In the genomic region with DNA sequence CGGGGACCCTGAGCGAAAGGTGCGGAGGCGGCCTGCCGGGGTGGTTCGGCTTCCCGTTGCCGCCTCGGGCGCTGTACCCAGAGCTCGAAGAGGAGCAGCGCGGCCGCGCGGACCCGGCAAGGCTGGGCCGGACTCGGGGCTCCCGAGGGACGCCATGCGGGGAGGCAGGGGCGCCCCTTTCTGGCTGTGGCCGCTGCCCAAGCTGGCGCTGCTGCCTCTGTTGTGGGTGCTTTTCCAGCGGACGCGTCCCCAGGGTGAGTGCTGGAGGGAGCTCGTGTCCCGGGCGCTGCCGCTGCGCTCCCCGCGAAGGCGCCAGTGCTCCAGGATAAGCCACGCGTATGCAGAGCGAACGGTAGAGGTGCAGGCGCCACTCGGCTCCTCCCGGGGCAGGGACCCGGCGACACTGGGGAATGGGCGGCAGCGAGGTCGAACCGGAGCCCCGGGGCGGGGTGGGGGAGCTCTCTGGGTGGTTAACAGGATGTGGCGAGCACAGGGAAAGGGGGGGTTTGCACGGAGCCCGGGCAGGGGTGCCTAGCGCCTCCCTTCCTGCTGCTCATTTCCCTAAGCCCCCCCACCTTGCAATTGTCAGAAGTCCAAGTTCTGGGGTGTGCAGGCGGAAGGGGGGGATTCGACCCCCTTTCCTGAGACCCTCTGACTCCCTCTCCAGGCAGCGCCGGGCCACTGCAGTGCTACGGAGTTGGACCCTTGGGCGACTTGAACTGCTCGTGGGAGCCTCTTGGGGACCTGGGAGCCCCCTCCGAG, we compare ENCODE assay signal across 1 cellular context.
TF ChIP-seq lines count a peak whose summit lies in the region.

IL27RA (plus strand) TSS at position 44 of the 762 bp plus-strand sequence; CDS start at position 155, 111 bp downstream.

TF ChIP-seq in K562, 482 proteins besides CTCF, POLR2A, EP300 and RAD21 (continued from another document and continues in another):
- TF ChIP-seq ZNF407 (IDR thresholded peaks at IDR 0.05; ENCODE audit: low read depth) = no peak
- no peak for TF ChIP-seq GTF2B (IDR thresholded peaks at IDR 0.05; ENCODE audit: extremely low read depth, insufficient read length)
- no peak for TF ChIP-seq ZNF79 (CRISPR knock-in tag; IDR thresholded peaks at IDR 0.05; ENCODE audit: low read depth)
- TF ChIP-seq ILF3 (IDR thresholded peaks at IDR 0.05; ENCODE audit: borderline replicate concordance) = no peak
- TF ChIP-seq ATF2 (CRISPR knock-in tag; IDR thresholded peaks at IDR 0.05) = no peak
- TF ChIP-seq ELF4 (CRISPR knock-in tag; IDR thresholded peaks at IDR 0.05) = no peak
- TF ChIP-seq ETV6 (IDR thresholded peaks at IDR 0.05; ENCODE audit: borderline replicate concordance in 1 of 2, low read depth in 2 of 2, low read length in 1 of 2) = no peak
- no peak for TF ChIP-seq ETV6 (CRISPR knock-in tag; IDR thresholded peaks at IDR 0.05; ENCODE audit: borderline replicate concordance)
- TF ChIP-seq SNRNP70 (optimal IDR thresholded peaks at IDR 0.05; ENCODE audit: low read depth, low read length) = no peak
- TF ChIP-seq SP2 (IDR thresholded peaks at IDR 0.05; ENCODE audit: extremely low read depth, low read depth, low read length, poor library complexity, severe bottlenecking) = no peak
- TF ChIP-seq PBX2 (CRISPR knock-in tag; IDR thresholded peaks at IDR 0.05; ENCODE audit: low read depth) = no peak
- no peak for TF ChIP-seq PBX2 (tag; conservative IDR thresholded peaks at IDR 0.05; ENCODE audit: low read depth)
- TF ChIP-seq SRSF1 (IDR thresholded peaks at IDR 0.05; ENCODE audit: low read depth, low read length) = no peak
- TF ChIP-seq RBM39 (optimal IDR thresholded peaks at IDR 0.05; ENCODE audit: low read depth, low read length) = no peak
- TF ChIP-seq E2F6 (IDR thresholded peaks at IDR 0.05; ENCODE audit: borderline replicate concordance in 1 of 2, extremely low read depth in 1 of 2, insufficient read depth in 1 of 2, insufficient read length in 1 of 2, low read depth in 1 of 2, low read length in 1 of 2, poor library complexity in 1 of 2, severe bottlenecking in 1 of 2) = peak; percentile 69 to 87
- TF ChIP-seq ZBTB1 (CRISPR knock-in tag; IDR thresholded peaks at IDR 0.05; ENCODE audit: borderline replicate concordance, low read depth) = no peak
- no peak for TF ChIP-seq ARID2 (IDR thresholded peaks at IDR 0.05)
- no peak for TF ChIP-seq MEF2A (IDR thresholded peaks at IDR 0.05; ENCODE audit: control insufficient read depth, low read depth, low read length)
- TF ChIP-seq SLC30A9 (CRISPR knock-in tag; IDR thresholded peaks at IDR 0.05) = no peak
- TF ChIP-seq, protein P1, sequence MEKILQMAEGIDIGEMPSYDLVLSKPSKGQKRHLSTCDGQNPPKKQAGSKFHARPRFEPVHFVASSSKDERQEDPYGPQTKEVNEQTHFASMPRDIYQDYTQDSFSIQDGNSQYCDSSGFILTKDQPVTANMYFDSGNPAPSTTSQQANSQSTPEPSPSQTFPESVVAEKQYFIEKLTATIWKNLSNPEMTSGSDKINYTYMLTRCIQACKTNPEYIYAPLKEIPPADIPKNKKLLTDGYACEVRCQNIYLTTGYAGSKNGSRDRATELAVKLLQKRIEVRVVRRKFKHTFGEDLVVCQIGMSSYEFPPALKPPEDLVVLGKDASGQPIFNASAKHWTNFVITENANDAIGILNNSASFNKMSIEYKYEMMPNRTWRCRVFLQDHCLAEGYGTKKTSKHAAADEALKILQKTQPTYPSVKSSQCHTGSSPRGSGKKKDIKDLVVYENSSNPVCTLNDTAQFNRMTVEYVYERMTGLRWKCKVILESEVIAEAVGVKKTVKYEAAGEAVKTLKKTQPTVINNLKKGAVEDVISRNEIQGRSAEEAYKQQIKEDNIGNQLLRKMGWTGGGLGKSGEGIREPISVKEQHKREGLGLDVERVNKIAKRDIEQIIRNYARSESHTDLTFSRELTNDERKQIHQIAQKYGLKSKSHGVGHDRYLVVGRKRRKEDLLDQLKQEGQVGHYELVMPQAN (IDR thresholded peaks at IDR 0.05; ENCODE audit: borderline replicate concordance) = peak; percentile 38; the same call in 1 of the 2 replicates
- no peak for TF ChIP-seq CEBPB (tag; IDR thresholded peaks at IDR 0.05)
- no peak for TF ChIP-seq RFX1 (IDR thresholded peaks at IDR 0.05)
- TF ChIP-seq MCM5 (IDR thresholded peaks at IDR 0.05; ENCODE audit: low read depth) = no peak
- no peak; the same call in 1 of the 2 replicates for TF ChIP-seq ZNF766 (CRISPR knock-in tag; conservative IDR thresholded peaks at IDR 0.05)
- no peak for TF ChIP-seq FOXK1 (CRISPR knock-in tag; IDR thresholded peaks at IDR 0.05; ENCODE audit: borderline replicate concordance)
- TF ChIP-seq SIN3A (IDR thresholded peaks at IDR 0.05; ENCODE audit: borderline replicate concordance in 2 of 2, control insufficient read depth in 1 of 2, low read depth in 2 of 2, low read length in 2 of 2) = no peak
- no peak for TF ChIP-seq ZNF24 (IDR thresholded peaks at IDR 0.05)
- no peak for TF ChIP-seq PCBP2 (IDR thresholded peaks at IDR 0.05; ENCODE audit: low read depth, low read length, poor library complexity, severe bottlenecking)
- TF ChIP-seq DDX20 (tag; IDR thresholded peaks at IDR 0.05; ENCODE audit: low read depth) = no peak
- no peak for TF ChIP-seq NFYB (IDR thresholded peaks at IDR 0.05; ENCODE audit: extremely low read depth, insufficient read length)
- no peak for TF ChIP-seq ZNF655 (CRISPR knock-in tag; IDR thresholded peaks at IDR 0.05)
- no peak for TF ChIP-seq ZKSCAN3 (CRISPR knock-in tag; IDR thresholded peaks at IDR 0.05)
- TF ChIP-seq BHLHE40 (IDR thresholded peaks at IDR 0.05; ENCODE audit: low read length) = no peak
- TF ChIP-seq ZBED1 (IDR thresholded peaks at IDR 0.05) = no peak
- TF ChIP-seq E2F3 (CRISPR knock-in tag; IDR thresholded peaks at IDR 0.05) = no peak
- no peak for TF ChIP-seq MYNN (IDR thresholded peaks at IDR 0.05)
- TF ChIP-seq MYNN (CRISPR knock-in tag; IDR thresholded peaks at IDR 0.05) = no peak
